ENCODE assay signal across 1 cellular context in genomic region chr1:222529916-222530315, GRCh38.
TF ChIP-seq lines count a peak whose summit lies in the region.

No MANE protein-coding gene starts in this region.

TF ChIP-seq in GM23338, 12 proteins besides CTCF, POLR2A, EP300 and RAD21 (continued from another document):
- no peak for TF ChIP-seq ZNF462 (CRISPR knock-in tag; IDR thresholded peaks at IDR 0.05)
- TF ChIP-seq ETS1 (IDR thresholded peaks at IDR 0.05): no peak
- no peak for TF ChIP-seq ZNF114 (CRISPR knock-in tag; IDR thresholded peaks at IDR 0.05)
- no peak for TF ChIP-seq JUNB (IDR thresholded peaks at IDR 0.05; ENCODE audit: unreplicated experiment)
- TF ChIP-seq STAT1 (IDR thresholded peaks at IDR 0.05; ENCODE audit: unreplicated experiment): no peak
- TF ChIP-seq EZH2 (IDR thresholded peaks at IDR 0.05; ENCODE audit: low read depth, unreplicated experiment): no peak
- no peak for TF ChIP-seq POLR2AphosphoS5 (IDR thresholded peaks at IDR 0.05; ENCODE audit: low read depth)
- TF ChIP-seq REST (IDR thresholded peaks at IDR 0.05; ENCODE audit: unreplicated experiment): no peak
- no peak for TF ChIP-seq EZH2phosphoT487 (IDR thresholded peaks at IDR 0.05; ENCODE audit: unreplicated experiment)
- TF ChIP-seq CREB1 (CRISPR knock-in tag; IDR thresholded peaks at IDR 0.05; ENCODE audit: low read depth): no peak
- TF ChIP-seq NANOG (IDR thresholded peaks at IDR 0.05; ENCODE audit: borderline replicate concordance): no peak
